ENCODE assay signal across 7 cellular contexts in the genomic region with DNA sequence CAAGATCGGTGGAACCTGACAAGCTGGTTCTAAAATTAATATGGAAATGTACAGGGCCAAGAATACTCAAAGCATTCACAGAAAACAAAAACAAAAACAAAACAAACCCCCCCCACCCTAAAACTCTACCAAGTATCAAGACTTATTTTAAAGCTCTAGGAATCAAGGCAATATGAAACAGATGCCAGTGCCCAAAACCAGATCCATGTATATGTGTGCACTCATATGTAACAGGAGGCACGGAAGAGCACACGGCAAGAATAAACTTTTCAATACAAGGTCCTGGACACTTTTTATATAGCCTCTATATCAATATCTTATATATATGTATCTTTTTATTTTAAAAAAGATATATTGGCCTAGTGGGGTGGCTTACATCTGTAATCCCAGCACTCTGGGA.
"Had no signal": no experiment of that assay in that cellular context is flagged by ENCODE, and none has a peak within 500 bp of the region (broad histone marks: within the 10 kb centered on the region; RNA-seq: fewer than 3 reads in every experiment).

No MANE protein-coding gene starts in this region.

- H3K4me3 ChIP-seq: GM12878 had no signal

- FAIRE-seq: GM12878, GM12891, GM12892, GM18507, GM19239 had no signal

- ATAC-seq: GM12878 had no signal

- DNase-seq: GDM1, GF-D8 had no signal
